In the genomic region with DNA sequence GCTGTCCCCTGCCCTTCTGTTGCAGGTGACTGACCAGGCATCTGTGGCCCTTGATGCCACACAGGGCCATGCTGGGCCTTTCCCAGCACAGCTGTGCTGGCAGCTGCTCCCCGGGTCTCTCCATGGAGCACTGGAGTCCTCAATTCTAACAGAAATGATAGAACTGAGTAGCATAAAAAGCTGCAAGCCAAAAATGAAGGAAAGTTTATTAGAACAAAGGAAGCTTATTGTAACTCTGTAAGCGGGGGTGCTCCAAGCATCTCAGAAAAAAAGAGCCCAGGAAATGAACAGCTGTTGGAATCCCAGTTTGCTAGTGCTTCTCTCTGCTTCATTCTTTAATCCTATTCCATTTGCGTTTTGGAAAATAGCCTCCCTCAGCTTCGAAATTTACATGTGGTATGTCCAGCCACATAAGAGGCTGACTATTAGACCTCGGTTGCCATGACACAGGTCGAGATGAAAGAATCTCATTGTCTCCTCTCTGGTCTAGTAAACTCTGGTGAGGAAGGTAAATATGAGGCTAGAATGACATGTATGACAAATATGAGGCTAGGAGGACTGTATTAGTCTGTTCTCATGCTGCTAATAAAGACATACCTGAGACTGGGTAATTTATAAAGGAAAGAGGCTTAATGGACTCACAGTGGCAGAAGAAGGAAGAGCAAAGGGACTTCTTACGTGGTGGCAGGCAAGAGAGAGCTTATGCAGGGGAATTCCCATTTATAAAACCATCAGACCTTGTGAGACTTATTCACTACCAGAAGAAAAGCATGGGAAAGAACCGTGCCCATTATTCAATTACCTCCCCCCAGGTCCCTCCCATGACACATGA, we compare ENCODE assay signal across 10 cellular contexts. TPM values are rescaled to one million over a fixed set of nuclear protein-coding genes. Genes with fewer than 3 reads are reported as not detected.
A peak's percentile ranks its signal among the peaks of the same experiment; 100 is the strongest.
DNase-seq lines count a peak whose midpoint lies in the region; ATAC-seq and TF ChIP-seq lines count a peak whose summit lies in the region.
"Had no signal": no experiment of that assay in that cellular context is flagged by ENCODE, and none has a peak within 500 bp of the region (broad histone marks: within the 10 kb centered on the region; RNA-seq: fewer than 3 reads in every experiment).

No MANE protein-coding gene starts in this region.

- no peaks in the 10 kb centered on the region for H3K36me3 Mint-ChIP-seq in nephron progenitor cell (ENCODE audit: low read depth)
- H3K36me3 Mint-ChIP-seq in osteocyte (ENCODE audit: unreplicated experiment): no peaks in the 10 kb centered on the region

- H3K4me1 Mint-ChIP-seq in nephron progenitor cell (peaks cover 38% of the 10 kb centered on the region), osteocyte (ENCODE audit: unreplicated experiment) (peaks cover 12% of the 10 kb centered on the region)

- H3K27me3 Mint-ChIP-seq in nephron progenitor cell (ENCODE audit: low read depth, poor library complexity): peaks cover 3% of the 10 kb centered on the region
- H3K27me3 Mint-ChIP-seq in osteocyte (ENCODE audit: unreplicated experiment): no peaks in the 10 kb centered on the region

- POLR2A ChIA-PET in GM10248 (lab: Yijun Ruan, JAX): no interaction called here

- CTCF ChIA-PET in GM10248 (lab: Yijun Ruan, JAX): interaction anchor here (0.6 to 3.3 kb wide), 7 partner anchors 15 to 391 kb away, joined by 3 to 11 read pairs (median 3); a partner anchor contains a TSS

- peak; percentile 40 for ATAC-seq in HG02678 (IDR thresholded peaks at IDR 0.05; ENCODE audit: unreplicated experiment)

- TF ChIP-seq CTCF in GM10248 (IDR thresholded peaks at IDR 0.05; ENCODE audit: control extremely low read depth, extremely low read depth, low read depth, missing control alignments) (no peak), nephron progenitor cell (IDR thresholded peaks at IDR 0.05) (no peak), osteocyte (IDR thresholded peaks at IDR 0.05) (no peak)

- H3K9me3 Mint-ChIP-seq in nephron progenitor cell (peaks cover 4% of the 10 kb centered on the region), osteocyte (ENCODE audit: unreplicated experiment) (no peaks in the 10 kb centered on the region)

- DNase-seq in GM10248 (ENCODE audit: extremely low spot score) (peak; percentile 28), astrocyte of the hippocampus (ENCODE audit: low read depth, low spot score) (peak; percentile 29), nephron progenitor cell (no peak), RKO (ENCODE audit: low spot score) (no peak), osteocyte (ENCODE audit: extremely low spot score, unreplicated experiment) (no peak), NCI-H2107 (lab: John Stamatoyannopoulos, UW) (no peak), D341Med (ENCODE audit: low spot score) (no peak)
- DNase-seq: dermis blood vessel endothelial cell, occipital lobe had no signal

- H3K4me3 Mint-ChIP-seq in nephron progenitor cell (no peak overlapping the region), osteocyte (ENCODE audit: unreplicated experiment) (no peak overlapping the region)

- peak overlapping the region; percentile 4 for H3K27ac Mint-ChIP-seq in nephron progenitor cell
- no peak overlapping the region for H3K27ac Mint-ChIP-seq in osteocyte (ENCODE audit: unreplicated experiment)

RNA-seq across cellular contexts. Expression of a gene that starts 23.7 kb away (rescaled TPM):
- total RNA-seq in osteocyte: 14.6 and 16.6 TPM in 2 replicates

RNA-seq across cellular contexts. Expression of a gene that starts 27.5 kb away (rescaled TPM):
- total RNA-seq in osteocyte: 0.16 TPM in 1 of 2 replicates, not detected in the other
- total RNA-seq: dermis blood vessel endothelial cell had no signal

Comparison
In these comparisons a context has a peak if more than half of its experiments do, and no peak if none do; other contexts are left out.
1. DNase-seq: peak in GM10248 (single experiment) and astrocyte of the hippocampus (single experiment); none in nephron progenitor cell (single experiment), RKO (single experiment), osteocyte (single experiment), NCI-H2107 (single experiment) and D341Med (single experiment).